In genomic region chr7:47417122-47417480, GRCh38 we compare ENCODE assay signal across 22 cellular contexts.
DNase-seq lines count a peak whose midpoint lies in the region; ATAC-seq and FAIRE-seq lines count a peak whose summit lies in the region.
"Had no signal": no experiment of that assay in that cellular context is flagged by ENCODE, and none has a peak within 500 bp of the region (broad histone marks: within the 10 kb centered on the region; RNA-seq: fewer than 3 reads in every experiment).

No MANE protein-coding gene starts in this region.

- H3K9me3 ChIP-seq in small intestine (ENCODE audit: control insufficient read depth, low read depth), result no peaks in the 10 kb centered on the region

- DNase-seq in cardiac septum (ENCODE audit: low spot score) (peak; percentile 36), Right ventricle myocardium superior (no peak), left lobe of liver (ENCODE audit: low spot score) (peak; percentile 35), small intestine (peak; percentile 27), DMS 273 treated with DMSO at 0.1 percent for 48 hours (lab: John Stamatoyannopoulos, UW) (no peak)
- DNase-seq in activated T-cell treated with anti-CD3 and anti-CD28 coated beads, Interleukin-2, amount 50 U/mL, for 48 hours, result no peak
- DNase-seq: CD8-positive, alpha-beta memory T cell; DMS153; H7; NCI-H1048; NCI-H1417; NCI-H1694; NCI-H2029 treated with DMSO at 0.1 percent for 48 hours; NCI-H2227 treated with DMSO at 0.1 percent for 48 hours; NCI-H69; SIG-M5 had no signal

- no peak overlapping the region for H3K27ac ChIP-seq in small intestine (ENCODE audit: low read depth in 1 of 2, low read length in 1 of 2)
- H3K27ac ChIP-seq: 22Rv1, C4-2B, RWPE1, SK-N-MC had no signal

- no peaks in the 10 kb centered on the region for H3K4me1 ChIP-seq in small intestine (ENCODE audit: control insufficient read depth in 2 of 2, insufficient read depth in 1 of 2, low read depth in 1 of 2, low read length in 1 of 2)

- no peak for ATAC-seq in Right ventricle myocardium superior (ENCODE audit: poor library complexity)
- ATAC-seq in left lobe of liver, result no peak
- no peak for ATAC-seq in HG02973 (IDR thresholded peaks at IDR 0.05; ENCODE audit: unreplicated experiment)

- WGBS in small intestine, 3 donors, result 74 to 86% (median 81%) methylated on average over 7 of the region's 7 CpGs

- H3K27me3 ChIP-seq in small intestine (ENCODE audit: control insufficient read depth in 2 of 2, insufficient read depth in 2 of 2, low read length in 2 of 2), result no peaks in the 10 kb centered on the region

- intact Hi-C loops in cardiac septum (cut with DNase I) (no loop called here), Right ventricle myocardium superior (cut with DNase I) (no loop called here)

- H3K36me3 ChIP-seq in small intestine (ENCODE audit: control insufficient read depth in 2 of 2, insufficient read depth in 2 of 2, low read length in 2 of 2), result peaks cover 0 to 12% of the 10 kb centered on the region in 2 donors

- no peak for FAIRE-seq in small intestine (lab: Jason Lieb, UNC)
- FAIRE-seq: GM19239 had no signal

- no peak overlapping the region for H3K4me3 ChIP-seq in small intestine (ENCODE audit: low read depth in 1 of 2, low read length in 2 of 2)
- H3K4me3 ChIP-seq: SK-N-MC had no signal

Comparison
In these comparisons a context has a peak if more than half of its experiments do, and no peak if none do; other contexts are left out.
1. DNase-seq: peak in cardiac septum (single experiment), left lobe of liver (single experiment) and small intestine (single experiment); none in Right ventricle myocardium superior (single experiment), DMS 273 treated with DMSO at 0.1 percent for 48 hours (single experiment) and activated T-cell treated with anti-CD3 and anti-CD28 coated beads, Interleukin-2, amount 50 U/mL, for 48 hours (0 of 2).